In the genomic region with DNA sequence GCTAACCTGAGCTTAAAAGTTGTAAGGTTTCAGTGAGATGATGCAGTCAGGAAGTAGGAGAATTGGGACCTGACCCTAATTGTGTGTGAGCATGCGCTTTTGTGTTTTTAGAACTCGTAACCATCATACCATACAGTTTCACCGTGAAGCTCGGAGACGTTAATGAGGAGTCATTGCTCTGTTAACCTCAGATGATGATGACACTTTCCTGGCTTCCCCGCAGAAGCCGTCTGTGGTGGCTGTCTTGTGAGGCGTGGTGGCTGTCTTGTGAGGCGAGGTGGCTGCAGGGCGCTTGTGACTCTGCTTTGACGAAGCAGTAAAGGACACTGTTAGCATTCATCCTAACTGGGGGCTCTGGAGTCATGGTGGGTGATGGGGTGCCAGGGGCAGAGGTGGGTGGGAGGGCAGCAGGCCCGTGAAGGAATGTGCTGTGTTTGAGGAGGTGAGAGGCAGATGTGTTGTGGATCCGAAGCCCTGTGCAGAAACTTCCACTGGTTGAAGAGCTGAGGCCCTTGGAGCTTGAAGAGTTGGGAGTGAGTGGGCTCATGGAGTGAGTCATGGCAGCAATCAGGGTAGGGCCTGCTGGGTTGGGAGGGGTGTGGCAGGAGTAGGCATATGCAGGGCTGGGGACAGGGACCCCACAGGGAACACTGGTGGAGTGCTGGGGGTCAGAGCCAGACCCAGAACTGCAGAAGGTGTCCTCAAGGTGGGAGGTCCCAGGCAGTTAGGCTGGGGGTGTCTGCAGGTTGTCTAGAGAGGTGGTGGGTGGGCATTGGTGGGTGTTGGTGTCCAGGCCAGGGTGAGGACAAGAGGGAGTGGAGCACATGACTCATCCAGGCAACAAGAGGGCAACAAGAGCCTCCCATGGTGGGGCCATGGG, we compare ENCODE assay signal across 1 cellular context.
TF ChIP-seq lines count a peak whose summit lies in the region.

No MANE protein-coding gene starts in this region.

TF ChIP-seq in GM23338, 12 proteins besides CTCF, POLR2A, EP300 and RAD21 (continued from another document):
- TF ChIP-seq, protein P1, sequence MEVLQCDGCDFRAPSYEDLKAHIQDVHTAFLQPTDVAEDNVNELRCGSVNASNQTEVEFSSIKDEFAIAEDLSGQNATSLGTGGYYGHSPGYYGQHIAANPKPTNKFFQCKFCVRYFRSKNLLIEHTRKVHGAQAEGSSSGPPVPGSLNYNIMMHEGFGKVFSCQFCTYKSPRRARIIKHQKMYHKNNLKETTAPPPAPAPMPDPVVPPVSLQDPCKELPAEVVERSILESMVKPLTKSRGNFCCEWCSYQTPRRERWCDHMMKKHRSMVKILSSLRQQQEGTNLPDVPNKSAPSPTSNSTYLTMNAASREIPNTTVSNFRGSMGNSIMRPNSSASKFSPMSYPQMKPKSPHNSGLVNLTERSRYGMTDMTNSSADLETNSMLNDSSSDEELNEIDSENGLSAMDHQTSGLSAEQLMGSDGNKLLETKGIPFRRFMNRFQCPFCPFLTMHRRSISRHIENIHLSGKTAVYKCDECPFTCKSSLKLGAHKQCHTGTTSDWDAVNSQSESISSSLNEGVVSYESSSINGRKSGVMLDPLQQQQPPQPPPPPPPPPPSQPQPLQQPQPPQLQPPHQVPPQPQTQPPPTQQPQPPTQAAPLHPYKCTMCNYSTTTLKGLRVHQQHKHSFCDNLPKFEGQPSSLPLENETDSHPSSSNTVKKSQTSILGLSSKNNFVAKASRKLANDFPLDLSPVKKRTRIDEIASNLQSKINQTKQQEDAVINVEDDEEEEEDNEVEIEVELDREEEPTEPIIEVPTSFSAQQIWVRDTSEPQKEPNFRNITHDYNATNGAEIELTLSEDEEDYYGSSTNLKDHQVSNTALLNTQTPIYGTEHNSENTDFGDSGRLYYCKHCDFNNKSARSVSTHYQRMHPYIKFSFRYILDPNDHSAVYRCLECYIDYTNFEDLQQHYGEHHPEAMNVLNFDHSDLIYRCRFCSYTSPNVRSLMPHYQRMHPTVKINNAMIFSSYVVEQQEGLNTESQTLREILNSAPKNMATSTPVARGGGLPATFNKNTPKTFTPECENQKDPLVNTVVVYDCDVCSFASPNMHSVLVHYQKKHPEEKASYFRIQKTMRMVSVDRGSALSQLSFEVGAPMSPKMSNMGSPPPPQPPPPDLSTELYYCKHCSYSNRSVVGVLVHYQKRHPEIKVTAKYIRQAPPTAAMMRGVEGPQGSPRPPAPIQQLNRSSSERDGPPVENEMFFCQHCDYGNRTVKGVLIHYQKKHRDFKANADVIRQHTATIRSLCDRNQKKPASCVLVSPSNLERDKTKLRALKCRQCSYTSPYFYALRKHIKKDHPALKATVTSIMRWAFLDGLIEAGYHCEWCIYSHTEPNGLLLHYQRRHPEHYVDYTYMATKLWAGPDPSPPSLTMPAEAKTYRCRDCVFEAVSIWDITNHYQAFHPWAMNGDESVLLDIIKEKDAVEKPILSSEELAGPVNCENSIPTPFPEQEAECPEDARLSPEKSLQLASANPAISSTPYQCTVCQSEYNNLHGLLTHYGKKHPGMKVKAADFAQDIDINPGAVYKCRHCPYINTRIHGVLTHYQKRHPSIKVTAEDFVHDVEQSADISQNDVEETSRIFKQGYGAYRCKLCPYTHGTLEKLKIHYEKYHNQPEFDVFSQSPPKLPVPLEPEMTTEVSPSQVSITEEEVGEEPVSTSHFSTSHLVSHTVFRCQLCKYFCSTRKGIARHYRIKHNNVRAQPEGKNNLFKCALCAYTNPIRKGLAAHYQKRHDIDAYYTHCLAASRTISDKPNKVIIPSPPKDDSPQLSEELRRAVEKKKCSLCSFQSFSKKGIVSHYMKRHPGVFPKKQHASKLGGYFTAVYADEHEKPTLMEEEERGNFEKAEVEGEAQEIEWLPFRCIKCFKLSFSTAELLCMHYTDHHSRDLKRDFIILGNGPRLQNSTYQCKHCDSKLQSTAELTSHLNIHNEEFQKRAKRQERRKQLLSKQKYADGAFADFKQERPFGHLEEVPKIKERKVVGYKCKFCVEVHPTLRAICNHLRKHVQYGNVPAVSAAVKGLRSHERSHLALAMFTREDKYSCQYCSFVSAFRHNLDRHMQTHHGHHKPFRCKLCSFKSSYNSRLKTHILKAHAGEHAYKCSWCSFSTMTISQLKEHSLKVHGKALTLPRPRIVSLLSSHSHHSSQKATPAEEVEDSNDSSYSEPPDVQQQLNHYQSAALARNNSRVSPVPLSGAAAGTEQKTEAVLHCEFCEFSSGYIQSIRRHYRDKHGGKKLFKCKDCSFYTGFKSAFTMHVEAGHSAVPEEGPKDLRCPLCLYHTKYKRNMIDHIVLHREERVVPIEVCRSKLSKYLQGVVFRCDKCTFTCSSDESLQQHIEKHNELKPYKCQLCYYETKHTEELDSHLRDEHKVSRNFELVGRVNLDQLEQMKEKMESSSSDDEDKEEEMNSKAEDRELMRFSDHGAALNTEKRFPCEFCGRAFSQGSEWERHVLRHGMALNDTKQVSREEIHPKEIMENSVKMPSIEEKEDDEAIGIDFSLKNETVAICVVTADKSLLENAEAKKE (CRISPR knock-in tag; IDR thresholded peaks at IDR 0.05): no peak
- TF ChIP-seq, protein P2, sequence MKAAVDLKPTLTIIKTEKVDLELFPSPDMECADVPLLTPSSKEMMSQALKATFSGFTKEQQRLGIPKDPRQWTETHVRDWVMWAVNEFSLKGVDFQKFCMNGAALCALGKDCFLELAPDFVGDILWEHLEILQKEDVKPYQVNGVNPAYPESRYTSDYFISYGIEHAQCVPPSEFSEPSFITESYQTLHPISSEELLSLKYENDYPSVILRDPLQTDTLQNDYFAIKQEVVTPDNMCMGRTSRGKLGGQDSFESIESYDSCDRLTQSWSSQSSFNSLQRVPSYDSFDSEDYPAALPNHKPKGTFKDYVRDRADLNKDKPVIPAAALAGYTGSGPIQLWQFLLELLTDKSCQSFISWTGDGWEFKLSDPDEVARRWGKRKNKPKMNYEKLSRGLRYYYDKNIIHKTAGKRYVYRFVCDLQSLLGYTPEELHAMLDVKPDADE (IDR thresholded peaks at IDR 0.05): no peak
- TF ChIP-seq JUNB (IDR thresholded peaks at IDR 0.05; ENCODE audit: unreplicated experiment) (no peak), STAT1 (IDR thresholded peaks at IDR 0.05; ENCODE audit: unreplicated experiment) (no peak), ZNF331 (CRISPR knock-in tag; IDR thresholded peaks at IDR 0.05; ENCODE audit: low read depth) (no peak), CREB1 (CRISPR knock-in tag; IDR thresholded peaks at IDR 0.05; ENCODE audit: low read depth) (no peak), EZH2 (IDR thresholded peaks at IDR 0.05; ENCODE audit: low read depth, unreplicated experiment) (no peak)
- TF ChIP-seq, protein P3, sequence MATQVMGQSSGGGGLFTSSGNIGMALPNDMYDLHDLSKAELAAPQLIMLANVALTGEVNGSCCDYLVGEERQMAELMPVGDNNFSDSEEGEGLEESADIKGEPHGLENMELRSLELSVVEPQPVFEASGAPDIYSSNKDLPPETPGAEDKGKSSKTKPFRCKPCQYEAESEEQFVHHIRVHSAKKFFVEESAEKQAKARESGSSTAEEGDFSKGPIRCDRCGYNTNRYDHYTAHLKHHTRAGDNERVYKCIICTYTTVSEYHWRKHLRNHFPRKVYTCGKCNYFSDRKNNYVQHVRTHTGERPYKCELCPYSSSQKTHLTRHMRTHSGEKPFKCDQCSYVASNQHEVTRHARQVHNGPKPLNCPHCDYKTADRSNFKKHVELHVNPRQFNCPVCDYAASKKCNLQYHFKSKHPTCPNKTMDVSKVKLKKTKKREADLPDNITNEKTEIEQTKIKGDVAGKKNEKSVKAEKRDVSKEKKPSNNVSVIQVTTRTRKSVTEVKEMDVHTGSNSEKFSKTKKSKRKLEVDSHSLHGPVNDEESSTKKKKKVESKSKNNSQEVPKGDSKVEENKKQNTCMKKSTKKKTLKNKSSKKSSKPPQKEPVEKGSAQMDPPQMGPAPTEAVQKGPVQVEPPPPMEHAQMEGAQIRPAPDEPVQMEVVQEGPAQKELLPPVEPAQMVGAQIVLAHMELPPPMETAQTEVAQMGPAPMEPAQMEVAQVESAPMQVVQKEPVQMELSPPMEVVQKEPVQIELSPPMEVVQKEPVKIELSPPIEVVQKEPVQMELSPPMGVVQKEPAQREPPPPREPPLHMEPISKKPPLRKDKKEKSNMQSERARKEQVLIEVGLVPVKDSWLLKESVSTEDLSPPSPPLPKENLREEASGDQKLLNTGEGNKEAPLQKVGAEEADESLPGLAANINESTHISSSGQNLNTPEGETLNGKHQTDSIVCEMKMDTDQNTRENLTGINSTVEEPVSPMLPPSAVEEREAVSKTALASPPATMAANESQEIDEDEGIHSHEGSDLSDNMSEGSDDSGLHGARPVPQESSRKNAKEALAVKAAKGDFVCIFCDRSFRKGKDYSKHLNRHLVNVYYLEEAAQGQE (IDR thresholded peaks at IDR 0.05; ENCODE audit: unreplicated experiment): no peak
